Comparison of ENCODE assay signal across 20 cellular contexts in the genomic region with DNA sequence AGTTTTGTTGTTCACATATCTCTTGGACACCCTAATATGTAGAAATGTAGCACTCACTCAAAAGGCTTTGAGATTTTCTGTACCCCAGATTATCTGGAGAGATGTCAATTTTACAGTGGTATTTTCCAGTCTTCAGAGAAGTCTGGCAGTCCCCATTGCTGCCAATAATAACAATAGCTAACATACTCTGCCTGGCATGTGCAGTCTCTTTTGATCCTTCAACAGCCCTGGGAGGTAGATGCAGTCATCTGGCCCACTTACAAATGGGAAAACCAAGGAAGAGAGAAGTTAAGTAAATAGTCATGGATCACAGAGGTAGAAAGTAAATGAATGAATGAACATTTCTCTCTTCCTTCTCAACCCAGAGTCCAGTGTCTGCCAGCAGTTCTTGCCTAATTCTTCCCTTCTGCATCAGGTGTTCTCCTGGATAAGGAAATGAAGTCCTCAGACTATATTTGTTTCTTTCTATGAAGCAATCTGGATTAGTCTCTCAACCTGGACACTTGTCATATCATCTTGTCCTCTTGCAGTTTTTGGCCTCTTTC.
"Had no signal": no experiment of that assay in that cellular context is flagged by ENCODE, and none has a peak within 500 bp of the region (broad histone marks: within the 10 kb centered on the region; RNA-seq: fewer than 3 reads in every experiment).

No MANE protein-coding gene starts in this region.

- ATAC-seq: activated CD4-positive, alpha-beta T cell treated with anti-CD3 and anti-CD28 coated beads for 36 hours; activated CD8-positive, alpha-beta memory T cell treated with anti-CD3 and anti-CD28 coated beads, Interleukin-2, amount 10 ng/mL, durations not matched to agents 7 days and 5 days; activated T-helper 17 cell treated with anti-CD3 and anti-CD28 coated beads, Interleukin-2, amount 50 U/mL, for 72 hours; lower lobe of right lung; right cardiac atrium; stimulated activated naive CD8-positive, alpha-beta T cell treated with anti-CD3 and anti-CD28 coated beads, Interleukin-15, Interleukin-2, amounts not matched to agents 100 U/mL and 50 U/mL, for 24 hours; WTC11 had no signal

- H3K36me3 Mint-ChIP-seq: activated CD8-positive, alpha-beta memory T cell treated with anti-CD3 and anti-CD28 coated beads, Interleukin-2, amount 10 ng/mL, durations not matched to agents 7 days and 5 days; activated naive CD8-positive, alpha-beta T cell treated with anti-CD3 and anti-CD28 coated beads, Interleukin-2, amount 10 ng/mL, durations not matched to agents 7 days and 5 days; neural progenitor cell had no signal

- H3K4me3 ChIP-seq: lower lobe of right lung, neural progenitor cell, prostate gland, tibial nerve had no signal

- H3K27ac Mint-ChIP-seq: activated CD4-positive, alpha-beta memory T cell treated with anti-CD3 and anti-CD28 coated beads, Interleukin-2, amount 10 ng/mL, durations not matched to agents 7 days and 5 days; activated CD4-positive, alpha-beta T cell treated with anti-CD3 and anti-CD28 coated beads for 36 hours; activated CD8-positive, alpha-beta memory T cell treated with anti-CD3 and anti-CD28 coated beads, Interleukin-2, amount 10 ng/mL, durations not matched to agents 7 days and 5 days; activated naive CD8-positive, alpha-beta T cell treated with anti-CD3 and anti-CD28 coated beads, Interleukin-2, amount 10 ng/mL, durations not matched to agents 7 days and 5 days; activated T-helper 17 cell treated with anti-CD3 and anti-CD28 coated beads, Interleukin-2, amount 50 U/mL, for 72 hours; neural progenitor cell; T-helper 2 cell treated with Interferon-gamma antibody and Interleukin-4, amounts not matched to agents 5 μg/mL and 100 μg/mL, for 36 hours; WTC11 had no signal

- H3K9me3 Mint-ChIP-seq: activated CD4-positive, alpha-beta memory T cell treated with anti-CD3 and anti-CD28 coated beads, Interleukin-2, amount 10 ng/mL, durations not matched to agents 7 days and 5 days; activated naive CD8-positive, alpha-beta T cell treated with anti-CD3 and anti-CD28 coated beads, Interleukin-2, amount 10 ng/mL, durations not matched to agents 7 days and 5 days; activated T-helper 17 cell treated with anti-CD3 and anti-CD28 coated beads, Interleukin-2, amount 50 U/mL, for 72 hours; neural progenitor cell; T-helper 2 cell treated with Interferon-gamma antibody and Interleukin-4, amounts not matched to agents 5 μg/mL and 100 μg/mL, for 36 hours had no signal

- H3K4me3 Mint-ChIP-seq: activated CD4-positive, alpha-beta memory T cell treated with anti-CD3 and anti-CD28 coated beads, Interleukin-2, amount 10 ng/mL, durations not matched to agents 7 days and 5 days; activated CD4-positive, alpha-beta T cell treated with anti-CD3 and anti-CD28 coated beads for 36 hours; activated CD8-positive, alpha-beta memory T cell treated with anti-CD3 and anti-CD28 coated beads, Interleukin-2, amount 10 ng/mL, durations not matched to agents 7 days and 5 days; activated naive CD8-positive, alpha-beta T cell treated with anti-CD3 and anti-CD28 coated beads, Interleukin-2, amount 10 ng/mL, durations not matched to agents 7 days and 5 days; activated T-helper 17 cell treated with anti-CD3 and anti-CD28 coated beads, Interleukin-2, amount 50 U/mL, for 72 hours; neural progenitor cell; T-helper 2 cell treated with Interferon-gamma antibody and Interleukin-4, amounts not matched to agents 5 μg/mL and 100 μg/mL, for 36 hours; WTC11 had no signal

- DNase-seq: activated CD4-positive, alpha-beta memory T cell treated with anti-CD3 and anti-CD28 coated beads, Interleukin-2, amount 10 ng/mL, durations not matched to agents 7 days and 5 days; activated CD4-positive, alpha-beta T cell treated with anti-CD3 and anti-CD28 coated beads for 36 hours; activated CD8-positive, alpha-beta memory T cell treated with anti-CD3 and anti-CD28 coated beads, Interleukin-2, amount 10 ng/mL, durations not matched to agents 7 days and 5 days; activated naive CD4-positive, alpha-beta T cell; activated naive CD8-positive, alpha-beta T cell treated with anti-CD3 and anti-CD28 coated beads, Interleukin-2, amount 10 ng/mL, durations not matched to agents 7 days and 5 days; activated T-cell treated with anti-CD3 and anti-CD28 coated beads, Interleukin-2, amount 50 U/mL, for 1 hour; amygdala; brain microvascular endothelial cell; cerebellar nuclear complex; effector CD8-positive, alpha-beta T cell; lower lobe of right lung; midbrain; right cardiac atrium; stimulated activated naive CD8-positive, alpha-beta T cell treated with anti-CD3 and anti-CD28 coated beads, Interleukin-15, Interleukin-2, amounts not matched to agents 100 U/mL and 50 U/mL, for 24 hours had no signal

- H3K27me3 Mint-ChIP-seq: activated CD4-positive, alpha-beta memory T cell treated with anti-CD3 and anti-CD28 coated beads, Interleukin-2, amount 10 ng/mL, durations not matched to agents 7 days and 5 days; activated CD8-positive, alpha-beta memory T cell treated with anti-CD3 and anti-CD28 coated beads, Interleukin-2, amount 10 ng/mL, durations not matched to agents 7 days and 5 days; activated naive CD8-positive, alpha-beta T cell treated with anti-CD3 and anti-CD28 coated beads, Interleukin-2, amount 10 ng/mL, durations not matched to agents 7 days and 5 days had no signal

- H3K4me1 Mint-ChIP-seq: activated CD4-positive, alpha-beta memory T cell treated with anti-CD3 and anti-CD28 coated beads, Interleukin-2, amount 10 ng/mL, durations not matched to agents 7 days and 5 days; activated CD4-positive, alpha-beta T cell treated with anti-CD3 and anti-CD28 coated beads for 36 hours; activated CD8-positive, alpha-beta memory T cell treated with anti-CD3 and anti-CD28 coated beads, Interleukin-2, amount 10 ng/mL, durations not matched to agents 7 days and 5 days; activated naive CD8-positive, alpha-beta T cell treated with anti-CD3 and anti-CD28 coated beads, Interleukin-2, amount 10 ng/mL, durations not matched to agents 7 days and 5 days; activated T-helper 17 cell treated with anti-CD3 and anti-CD28 coated beads, Interleukin-2, amount 50 U/mL, for 72 hours; neural progenitor cell; WTC11 had no signal
